In genomic region chr7:140478361-140479061, GRCh38 we compare ENCODE assay signal across 8 cellular contexts. TPM values are rescaled to one million over a fixed set of nuclear protein-coding genes. Genes with fewer than 3 reads are reported as not detected.
DNase-seq lines count a peak whose midpoint lies in the region; ATAC-seq, FAIRE-seq and TF ChIP-seq lines count a peak whose summit lies in the region.

No MANE protein-coding gene starts in this region.

- peak overlapping the region; percentile 99 for H3K4me3 Mint-ChIP-seq in neural progenitor cell

- H3K36me3 ChIP-seq in BJ (ENCODE audit: control insufficient read depth, insufficient read depth, low read length) (no peaks in the 10 kb centered on the region), OCI-LY3 (replicated peaks; ENCODE audit: low read depth, low read length) (no peaks in the 10 kb centered on the region), neural progenitor cell (no peaks in the 10 kb centered on the region), transverse colon (no peaks in the 10 kb centered on the region)

- no peak for TF ChIP-seq POLR2A in transverse colon (IDR thresholded peaks at IDR 0.05)

- TF ChIP-seq EP300 in transverse colon (IDR thresholded peaks at IDR 0.05; ENCODE audit: low read depth), result no peak

- H3K9ac ChIP-seq in OCI-LY3 (ENCODE audit: low read length) (peak overlapping the region; percentile 78), neural progenitor cell (peak overlapping the region; percentile 82)

- H3K4me1 ChIP-seq in OCI-LY3 (ENCODE audit: low read length) (peaks cover 17% of the 10 kb centered on the region), foreskin keratinocyte (no peaks in the 10 kb centered on the region), neural progenitor cell (peaks cover 10% of the 10 kb centered on the region), transverse colon (peaks cover 14 to 37% (median 23%) of the 10 kb centered on the region in 4 donors)

- peak overlapping the region; percentile 74 for H3K27ac ChIP-seq in OCI-LY3 (ENCODE audit: low read length)
- H3K27ac ChIP-seq in foreskin keratinocyte, result peak overlapping the region; percentile 40
- peak overlapping the region; percentile 96 for H3K27ac ChIP-seq in neural progenitor cell
- peak overlapping the region; percentile 96 to 98 (median 97) for H3K27ac ChIP-seq in transverse colon

- peaks cover 56% of the 10 kb centered on the region for H3K79me2 ChIP-seq in OCI-LY3 (ENCODE audit: low read length)
- peaks cover 54% of the 10 kb centered on the region for H3K79me2 ChIP-seq in neural progenitor cell (ENCODE audit: low read depth)

- H3F3A ChIP-seq in neural progenitor cell (ENCODE audit: low read depth), result peaks cover 32% of the 10 kb centered on the region

- H3K27me3 Mint-ChIP-seq in neural progenitor cell (ENCODE audit: insufficient read depth, low read depth), result peaks cover 7% of the 10 kb centered on the region

- no peaks in the 10 kb centered on the region for H3K9me3 ChIP-seq in OCI-LY3 (ENCODE audit: insufficient read depth, low read length)
- no peaks in the 10 kb centered on the region for H3K9me3 ChIP-seq in neural progenitor cell (ENCODE audit: low read depth)
- no peaks in the 10 kb centered on the region for H3K9me3 ChIP-seq in transverse colon

- peak overlapping the region; percentile 86 for H3K27ac Mint-ChIP-seq in neural progenitor cell

- WGBS in transverse colon (ENCODE audit: low coverage in 1 of 2), 2 donors, result 0 to 2% methylated on average over 26 to 35 of the region's 64 CpGs

- TF ChIP-seq CTCF in BJ (IDR thresholded peaks at IDR 0.05; ENCODE audit: insufficient read depth, low read depth, low read length) (no peak), OCI-LY3 (IDR thresholded peaks at IDR 0.05; ENCODE audit: low read depth, low read length) (no peak), foreskin keratinocyte (conservative IDR thresholded peaks at IDR 0.05) (no peak), neural progenitor cell (IDR thresholded peaks at IDR 0.05) (no peak), transverse colon (IDR thresholded peaks at IDR 0.05) (no peak)

- POLR2A ChIA-PET in BJ (lab: Charles Lee), result interaction anchor here (0.6 kb wide), 1 partner anchor 91 kb away, joined by 3 read pairs; no protein-coding TSS in a partner anchor

- H4K20me1 ChIP-seq in OCI-LY3 (ENCODE audit: insufficient read depth, low read length) (peaks cover 40% of the 10 kb centered on the region), neural progenitor cell (ENCODE audit: low read depth) (peaks cover 44% of the 10 kb centered on the region)

- ATAC-seq in HG03378 (IDR thresholded peaks at IDR 0.05; ENCODE audit: unreplicated experiment) (peak; percentile 18), foreskin keratinocyte (peak; percentile 66)

- H3K4me1 Mint-ChIP-seq in neural progenitor cell, result peaks cover 18% of the 10 kb centered on the region

- H3K27me3 ChIP-seq in BJ (ENCODE audit: control insufficient read depth, insufficient read depth, low read length) (no peaks in the 10 kb centered on the region), OCI-LY3 (ENCODE audit: low read depth, low read length) (0 out of 2 replicates have a peak, but pooled peaks cover 2% of the 10 kb centered on the region), foreskin keratinocyte (no peaks in the 10 kb centered on the region), neural progenitor cell (no peaks in the 10 kb centered on the region), transverse colon (no peaks in the 10 kb centered on the region)

- intact Hi-C loops in transverse colon (cut with DNase I; ENCODE audit: low total_unique reads), result loop anchor here (5.0 kb wide), 1 partner anchor 174 kb away; no protein-coding TSS in a partner anchor

- in situ Hi-C loops in transverse colon (cut with MboI; ENCODE audit: low pct_ligation_motif_present in 1 of 4, low pct_unique_long_range_greater_than_20kb in 1 of 4, low sequenced_read_pairs in 3 of 4), result no loop called here

- FAIRE-seq in GM19239 (lab: Jason Lieb, UNC), result peak; percentile 80

- H3K4me2 ChIP-seq in OCI-LY3 (ENCODE audit: low read length) (peak overlapping the region; percentile 99), neural progenitor cell (peak overlapping the region; percentile 85)

- peaks cover 4% of the 10 kb centered on the region for H3K36me3 Mint-ChIP-seq in neural progenitor cell

- CTCF ChIA-PET in BJ (lab: Yijun Ruan, JAX), result interaction anchor here (0.7 to 1.6 kb wide), 4 partner anchors 13 to 178 kb away, joined by 3 to 4 read pairs (median 4); no protein-coding TSS in a partner anchor

- no peak for DNase-seq in BJ (ENCODE audit: low read depth)
- DNase-seq in GM19239 (ENCODE audit: insufficient read length, low spot score), result peak; percentile 26
- DNase-seq in activated T-helper 9 cell treated with anti-CD3 and anti-CD28 coated beads, Interleukin-2, amount 50 U/mL, for 16 hours (ENCODE audit: low read depth), result peak; percentile 1
- peak; percentile 22 to 41 for DNase-seq in foreskin keratinocyte
- DNase-seq in neural progenitor cell (ENCODE audit: low spot score), result peak; percentile 86
- peak; percentile 43 for DNase-seq in transverse colon

- H3K9me3 Mint-ChIP-seq in neural progenitor cell, result no peaks in the 10 kb centered on the region

- H3K4me3 ChIP-seq in BJ (ENCODE audit: low read depth, low read length) (peak overlapping the region; percentile 98), OCI-LY3 (ENCODE audit: low read length) (peak overlapping the region; percentile 90), neural progenitor cell (peak overlapping the region; percentile 85), transverse colon (peak overlapping the region; percentile 90 to 98 (median 94))

- H2AFZ ChIP-seq in OCI-LY3 (ENCODE audit: low read depth, low read length) (peak overlapping the region; percentile 3; the same call in 1 of the 2 replicates), neural progenitor cell (replicated peaks) (peak overlapping the region; percentile 72)

RNA-seq across cellular contexts. Expression of gene MKRN1, which starts 0.8 kb away (rescaled TPM):
- polyA plus RNA-seq in BJ (2011; rRNA removed), result 61.2 and 62.9 TPM in 2 replicates
- polyA minus RNA-seq in BJ (2011; rRNA and poly(A)+ RNA removed), result 42.8 and 51.0 TPM in 2 replicates
- 54.8 and 56.9 TPM in 2 replicates for total RNA-seq in foreskin keratinocyte
- polyA plus RNA-seq in foreskin keratinocyte, result 34.1 and 37.0 TPM in 2 replicates
- 89.4 and 121 TPM in 2 replicates for total RNA-seq in neural progenitor cell (ENCODE audit: low replicate concordance)
- total RNA-seq in transverse colon, result 100 to 1,000 TPM; 143 to 288 (median 187) TPM

Comparison
In these comparisons a context has a peak if more than half of its experiments do, and no peak if none do; other contexts are left out.
1. H3K27ac ChIP-seq: peak in every context shown above with its lines; median percentile 97 in transverse colon; 96 in neural progenitor cell; 74 in OCI-LY3; 40 in foreskin keratinocyte.